ENCODE assay signal across 1 cellular context in genomic region chr6:163354085-163354484, GRCh38.
TF ChIP-seq lines count a peak whose summit lies in the region.

No MANE protein-coding gene starts in this region.

TF ChIP-seq in K562, 482 proteins besides CTCF, POLR2A, EP300 and RAD21 (continued from another document):
- TF ChIP-seq, protein P1, sequence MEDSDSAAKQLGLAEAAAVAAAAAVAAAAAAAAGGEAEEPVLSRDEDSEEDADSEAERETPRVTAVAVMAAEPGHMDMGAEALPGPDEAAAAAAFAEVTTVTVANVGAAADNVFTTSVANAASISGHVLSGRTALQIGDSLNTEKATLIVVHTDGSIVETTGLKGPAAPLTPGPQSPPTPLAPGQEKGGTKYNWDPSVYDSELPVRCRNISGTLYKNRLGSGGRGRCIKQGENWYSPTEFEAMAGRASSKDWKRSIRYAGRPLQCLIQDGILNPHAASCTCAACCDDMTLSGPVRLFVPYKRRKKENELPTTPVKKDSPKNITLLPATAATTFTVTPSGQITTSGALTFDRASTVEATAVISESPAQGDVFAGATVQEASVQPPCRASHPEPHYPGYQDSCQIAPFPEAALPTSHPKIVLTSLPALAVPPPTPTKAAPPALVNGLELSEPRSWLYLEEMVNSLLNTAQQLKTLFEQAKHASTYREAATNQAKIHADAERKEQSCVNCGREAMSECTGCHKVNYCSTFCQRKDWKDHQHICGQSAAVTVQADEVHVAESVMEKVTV (CRISPR knock-in tag; IDR thresholded peaks at IDR 0.05) = no peak
- peak; percentile 19; the same call in 1 of the 2 replicates for TF ChIP-seq JUND (IDR thresholded peaks at IDR 0.05; ENCODE audit: borderline replicate concordance, low read depth, low read length)
- no peak for TF ChIP-seq JUND (tag; IDR thresholded peaks at IDR 0.05; ENCODE audit: borderline replicate concordance, low read depth, low read length)
- peak; percentile 31; the same call in 1 of the 2 replicates for TF ChIP-seq ELF1 (tag; IDR thresholded peaks at IDR 0.05)
- 0 out of 2 replicates have a peak, but pooled peaks have one; percentile 47 for TF ChIP-seq FOSL1 (tag; conservative IDR thresholded peaks at IDR 0.05)
- no peak for TF ChIP-seq MAZ (CRISPR knock-in tag; conservative IDR thresholded peaks at IDR 0.05 in 1 of 2, IDR thresholded peaks at IDR 0.05 in 1 of 2)
- TF ChIP-seq SAP30 (IDR thresholded peaks at IDR 0.05; ENCODE audit: borderline replicate concordance, insufficient read depth, low read depth, low read length, poor library complexity, severe bottlenecking) = no peak
TF ChIP-seq in K562: peak in this region for 15.
